In genomic region chr1:67213164-67213563, GRCh38 we compare ENCODE assay signal across 9 cellular contexts. TPM values are rescaled to one million over a fixed set of nuclear protein-coding genes. Genes with fewer than 3 reads are reported as not detected.
A peak's percentile ranks its signal among the peaks of the same experiment; 100 is the strongest.
DNase-seq lines count a peak whose midpoint lies in the region; ATAC-seq, FAIRE-seq and TF ChIP-seq lines count a peak whose summit lies in the region.
"Had no signal": no experiment of that assay in that cellular context is flagged by ENCODE, and none has a peak within 500 bp of the region (broad histone marks: within the 10 kb centered on the region; RNA-seq: fewer than 3 reads in every experiment).

No MANE protein-coding gene starts in this region.

- POLR2A ChIA-PET in GM12878 (lab: Charles Lee), result interaction anchor here (1.3 kb wide), 1 partner anchor 65 kb away, joined by 4 read pairs; no protein-coding TSS in a partner anchor

- H3K36me3 ChIP-seq in KMS-11 (ENCODE audit: insufficient read depth) (no peaks in the 10 kb centered on the region), GM12878 (ENCODE audit: control insufficient read depth in 2 of 2, insufficient read depth in 2 of 2, low read length in 1 of 2) (no peaks in the 10 kb centered on the region), aorta (ENCODE audit: control insufficient read depth in 1 of 2, insufficient read depth in 2 of 2, low read length in 1 of 2) (no peaks in the 10 kb centered on the region)

- TF ChIP-seq CTCF in KMS-11 (conservative IDR thresholded peaks at IDR 0.05; ENCODE audit: low read depth, low read length), result peak; percentile 51
- TF ChIP-seq CTCF in GM12878 (IDR thresholded peaks at IDR 0.05 in 2 of 3, conservative IDR thresholded peaks at IDR 0.05 in 1 of 3; ENCODE audit: control insufficient read depth in 2 of 3, extremely low read depth in 1 of 3, insufficient read depth in 1 of 3, low read depth in 3 of 3, low read length in 3 of 3), result peak; percentile 51 to 73 (median 67)
- TF ChIP-seq CTCF in nephron progenitor cell (IDR thresholded peaks at IDR 0.05), result peak; percentile 60

- H3K36me3 Mint-ChIP-seq in nephron progenitor cell (ENCODE audit: low read depth), result no peaks in the 10 kb centered on the region
- H3K36me3 Mint-ChIP-seq: CD4-positive, CD25-positive, alpha-beta regulatory T cell had no signal

- H3K4me3 ChIP-seq in KMS-11 (IDR thresholded peaks at IDR 0.05; ENCODE audit: insufficient read depth, low read depth, low read length) (no peak overlapping the region), GM12878 (no peak overlapping the region), aorta (ENCODE audit: low read length in 2 of 2) (no peak overlapping the region)

- peaks cover 8% of the 10 kb centered on the region for H3K4me1 ChIP-seq in KMS-11 (ENCODE audit: low read depth, poor library complexity, severe bottlenecking)
- H3K4me1 ChIP-seq in GM12878 (ENCODE audit: control insufficient read depth, insufficient read depth, low read length), result peaks cover 31% of the 10 kb centered on the region
- no peaks in the 10 kb centered on the region for H3K4me1 ChIP-seq in aorta (ENCODE audit: control insufficient read depth in 1 of 2, insufficient read depth in 2 of 2, low read length in 2 of 2)

- H3K79me2 ChIP-seq in KMS-11 (ENCODE audit: insufficient read depth, low read depth), result no peaks in the 10 kb centered on the region
- H3K79me2 ChIP-seq in GM12878 (ENCODE audit: control insufficient read depth, insufficient read depth, low read length), result no peaks in the 10 kb centered on the region

- H3K4me2 ChIP-seq in KMS-11 (no peak overlapping the region), GM12878 (ENCODE audit: control insufficient read depth, insufficient read depth) (no peak overlapping the region)

- no peak overlapping the region for H3K4me3 Mint-ChIP-seq in nephron progenitor cell
- H3K4me3 Mint-ChIP-seq: CD4-positive, CD25-positive, alpha-beta regulatory T cell had no signal

- H2AFZ ChIP-seq in KMS-11 (ENCODE audit: low read depth), result no peak overlapping the region
- H2AFZ ChIP-seq in GM12878 (ENCODE audit: control insufficient read depth, low read depth, low read length), result no peak overlapping the region

- 98% methylated on average over 3 of the region's 3 CpGs for WGBS in GM12878 (ENCODE audit: insufficient coverage, insufficient replicate concordance, low lambda C conversion rate, missing lambda C conversion rate)
- WGBS in aorta, 2 donors, result 40 to 43% methylated on average over 3 of the region's 3 CpGs

- no peak overlapping the region for H3K27ac Mint-ChIP-seq in nephron progenitor cell
- H3K27ac Mint-ChIP-seq: CD4-positive, CD25-positive, alpha-beta regulatory T cell had no signal

- H4K20me1 ChIP-seq in KMS-11 (ENCODE audit: insufficient read depth) (no peaks in the 10 kb centered on the region), GM12878 (ENCODE audit: control insufficient read depth, insufficient read depth) (no peaks in the 10 kb centered on the region)

- no peaks in the 10 kb centered on the region for H3K9me3 Mint-ChIP-seq in nephron progenitor cell
- H3K9me3 Mint-ChIP-seq: CD4-positive, CD25-positive, alpha-beta regulatory T cell had no signal

- H3K27ac ChIP-seq in KMS-11 (no peak overlapping the region), GM12878 (ENCODE audit: control insufficient read depth, insufficient read depth) (no peak overlapping the region), aorta (ENCODE audit: low read depth in 1 of 2, low read length in 2 of 2) (no peak overlapping the region)

- peak; percentile 7 for DNase-seq in NCI-H2196 treated with DMSO at 0.1 percent for 48 hours (lab: John Stamatoyannopoulos, UW; ENCODE audit: unreplicated experiment)
- DNase-seq in NCI-H2196 (lab: John Stamatoyannopoulos, UW; ENCODE audit: unreplicated experiment), result no peak
- no peak for DNase-seq in GM12878 (ENCODE audit: low read depth, low spot score)
- DNase-seq in nephron progenitor cell, result no peak
- DNase-seq in aorta, result no peak
- no peak for DNase-seq in DMS79 (lab: John Stamatoyannopoulos, UW)

- TF ChIP-seq EP300 in GM12878 (IDR thresholded peaks at IDR 0.05; ENCODE audit: borderline replicate concordance in 1 of 2, control insufficient read depth in 1 of 2, low read depth in 2 of 2, low read length in 2 of 2), result no peak

- H3K9ac ChIP-seq in KMS-11, result no peak overlapping the region
- no peak overlapping the region for H3K9ac ChIP-seq in GM12878 (ENCODE audit: control insufficient read depth, insufficient read depth, low read length)

- CTCF ChIA-PET in GM12878 (lab: Yijun Ruan, JAX), result interaction anchor here (0.5 to 8.9 kb wide), 62 partner anchors 7 to 1115 kb away, joined by 3 to 193 read pairs (median 7); partner anchors contain the start of genes C1orf141, IL23R, SERBP1 and SLC35D1

- peaks cover 5% of the 10 kb centered on the region for H3K27me3 Mint-ChIP-seq in nephron progenitor cell (ENCODE audit: low read depth, poor library complexity)
- H3K27me3 Mint-ChIP-seq: CD4-positive, CD25-positive, alpha-beta regulatory T cell had no signal

- TF ChIP-seq RAD21 in GM12878 (IDR thresholded peaks at IDR 0.05; ENCODE audit: insufficient read depth, low read depth, low read length), result peak; percentile 38; the same call in 1 of the 2 replicates

- no peak for FAIRE-seq in GM12878 (lab: Jason Lieb, UNC)

- peaks cover 9% of the 10 kb centered on the region for H3K4me1 Mint-ChIP-seq in nephron progenitor cell

- ATAC-seq in GM12878 (peak; percentile 72), aorta (ENCODE audit: low FRiP score) (no peak), GM19395 (IDR thresholded peaks at IDR 0.05; ENCODE audit: unreplicated experiment) (no peak)

- intact Hi-C loops in GM12878 (cut with micrococcal nuclease; ENCODE audit: unreplicated experiment), result loop anchor here (1.0 to 5.0 kb wide), 3 partner anchors 161 to 448 kb away; partner anchors contain the start of gene SLC35D1
- intact Hi-C loops in aorta (cut with DNase I), result loop anchor here in 1 of 2 donors (5.0 kb wide), 1 partner anchor 289 kb away; no protein-coding TSS in a partner anchor

- no TSS peak for BruUV-seq in GM12878 (replicated peaks; lab: Mats Ljungman, UMichigan)

- H3K27me3 ChIP-seq in KMS-11 (ENCODE audit: insufficient read depth, low read depth), result no peaks in the 10 kb centered on the region
- no peaks in the 10 kb centered on the region for H3K27me3 ChIP-seq in GM12878 (replicated peaks in 1 of 2; ENCODE audit: control insufficient read depth in 2 of 2, insufficient read depth in 2 of 2, low read length in 1 of 2)
- H3K27me3 ChIP-seq in aorta (ENCODE audit: control insufficient read depth in 1 of 2, insufficient read depth in 2 of 2, low read length in 1 of 2), result peaks cover 0 to 2% of the 10 kb centered on the region in 2 donors

- TF ChIP-seq POLR2A in GM12878 (IDR thresholded peaks at IDR 0.05; ENCODE audit: low read depth, low read length), result no peak

- H3K9me3 ChIP-seq in GM12878 (replicated peaks; ENCODE audit: control insufficient read depth, insufficient read depth, low read length) (peaks cover 5% of the 10 kb centered on the region; the same call in 2 of the 3 replicates), aorta (ENCODE audit: control insufficient read depth, low read length) (no peaks in the 10 kb centered on the region)

- in situ Hi-C loops in GM12878 (cut with MboI), result loop anchor here (5.0 kb wide), 1 partner anchor 221 kb away; no protein-coding TSS in a partner anchor

- SMC1A ChIA-PET in GM12878 (lab: Charles Lee; ENCODE audit: uncharacterized antibody, unreplicated experiment), result interaction anchor here (0.8 to 9.1 kb wide), 38 partner anchors 8 to 547 kb away, joined by 3 to 212 read pairs (median 7); partner anchors contain the start of genes IL23R and SLC35D1

- RAD21 ChIA-PET in GM12878 (lab: Charles Lee; ENCODE audit: unreplicated experiment), result interaction anchor here (0.6 to 8.0 kb wide), 24 partner anchors 8 to 547 kb away, joined by 3 to 102 read pairs (median 6); partner anchors contain the start of gene IL23R

TF ChIP-seq in GM12878, 131 proteins besides CTCF, POLR2A, EP300 and RAD21:
- TF ChIP-seq ZNF274 (IDR thresholded peaks at IDR 0.05; ENCODE audit: insufficient read depth, insufficient read length) (no peak), ZNF24 (IDR thresholded peaks at IDR 0.05) (no peak), NFXL1 (IDR thresholded peaks at IDR 0.05; ENCODE audit: borderline replicate concordance) (no peak), MXI1 (IDR thresholded peaks at IDR 0.05; ENCODE audit: low read depth, low read length) (no peak), IKZF1 (conservative IDR thresholded peaks at IDR 0.05) (0 out of 2 replicates have a peak, but pooled peaks have one; percentile 2), CEBPB (IDR thresholded peaks at IDR 0.05; ENCODE audit: borderline replicate concordance in 1 of 2, low read depth in 2 of 2, low read length in 2 of 2) (no peak), SMC3 (IDR thresholded peaks at IDR 0.05; ENCODE audit: borderline replicate concordance, low read length) (0 out of 2 replicates have a peak, but pooled peaks have one; percentile 19), SREBF1 (IDR thresholded peaks at IDR 0.05; ENCODE audit: low read length) (no peak)

RNA-seq across cellular contexts. Expression of gene IL23R, which starts 46.9 kb away (rescaled TPM):
- total RNA-seq in GM12878 (2013; cell fraction: nucleolus; rRNA removed), result 10.0 and 12.5 TPM in 2 replicates
- total RNA-seq in GM12878 (2014; rRNA removed) (0.49 and 0.62 TPM in 2 replicates), GM12878 (2014; rRNA removed; fragmentation: Illumina TruSeq; extraction: Trizol) (0.54 and 0.60 TPM in 2 replicates), GM12878 (2021) (0.19 and 0.64 TPM in 2 replicates), aorta (under 1 TPM in 1 of 2 donors, not detected in 1; 0.21 TPM)
- 0.10 TPM for polyA plus RNA-seq in GM12878 (2011; ENCODE audit: low read depth)
- polyA plus RNA-seq in GM12878 (2011; rRNA removed) (6.4 and 9.2 TPM in 2 replicates), GM12878 (2014; fragmentation: Illumina TruSeq; extraction: Trizol) (0.56 and 0.63 TPM in 2 replicates), GM12878 (2014; fragmentation: Nextera tagmentation; extraction: Ambion mirVana) (under 1 TPM; 0.16 to 0.18 TPM), GM12878 (2014; rRNA removed) (0.20 and 0.27 TPM in 2 replicates), GM12878 (2016; fragmentation: Nextera tagmentation; extraction: Ambion mirVana) (1 to 10 TPM; 1.3 to 1.7 TPM), aorta (not detected)
- polyA plus RNA-seq in GM12878 (2011; cell fraction: cytosol; rRNA removed), result 2.2 and 3.0 TPM in 2 replicates
- polyA plus RNA-seq in GM12878 (2011; cell fraction: nucleus; rRNA removed), result 3.0 and 3.6 TPM in 2 replicates
- 0.24 and 0.38 TPM in 2 replicates for polyA plus RNA-seq in GM12878 (2012)
- polyA minus RNA-seq in GM12878 (2011; rRNA and poly(A)+ RNA removed), result 5.0 and 9.8 TPM in 2 replicates
- 1.7 and 2.2 TPM in 2 replicates for polyA minus RNA-seq in GM12878 (2011; cell fraction: cytosol; rRNA and poly(A)+ RNA removed)
- 7.1 and 7.4 TPM in 2 replicates for polyA minus RNA-seq in GM12878 (2011; cell fraction: nucleus; rRNA and poly(A)+ RNA removed)
- total RNA-seq: CD4-positive, CD25-positive, alpha-beta regulatory T cell had no signal
